8 cellular contexts compared by ENCODE assay signal in genomic region chr19:49766938-49767315, GRCh38. TPM values are rescaled to one million over a fixed set of nuclear protein-coding genes. Genes with fewer than 3 reads are reported as not detected.
DNase-seq lines count a peak whose midpoint lies in the region; ATAC-seq, FAIRE-seq and TF ChIP-seq lines count a peak whose summit lies in the region.

AP2A1 (plus strand) TSS chr19:49767001; CDS start chr19:49767134, 133 bp downstream.

- H3K79me2 ChIP-seq in H9 (ENCODE audit: insufficient read depth, low read length): peaks cover 4% of the 10 kb centered on the region; the same call in 1 of the 2 replicates

- FAIRE-seq in GM12891 (lab: Jason Lieb, UNC): no peak

- no CpG with 5 or more reads among the region's 39 CpGs for WGBS in H9 (ENCODE audit: extremely low coverage, insufficient read length, low lambda C conversion rate)
- 0% methylated on average over 1 to 4 of the region's 39 CpGs for WGBS in gastroesophageal sphincter (ENCODE audit: low coverage in 1 of 2), 2 donors

- H3K56ac ChIP-seq in H9 (ENCODE audit: insufficient read length, low read depth, low read length): no peak within 1 kb of the TSS

- H2BK120ac ChIP-seq in H9 (ENCODE audit: low read depth, low read length, poor library complexity, severe bottlenecking): peak within 1 kb of the TSS; percentile 99

- H3K79me1 ChIP-seq in H9 (ENCODE audit: insufficient read depth, low read depth, low read length, poor library complexity, severe bottlenecking): peaks cover 7% of the 10 kb centered on the region

- intact Hi-C loops in posterior vena cava (cut with DNase I): loop anchor here (5.0 kb wide), 2 partner anchors 35 to 40 kb away; no protein-coding TSS in a partner anchor

- peak within 1 kb of the TSS; percentile 100 for H3K27ac ChIP-seq in H9 (ENCODE audit: insufficient read length, low read depth, low read length)
- peak within 1 kb of the TSS; percentile 79 for H3K27ac ChIP-seq in VCaP
- peak within 1 kb of the TSS; percentile 85 to 93 (median 91) for H3K27ac ChIP-seq in gastroesophageal sphincter

- DNase-seq in H9: no peak
- no peak for DNase-seq in posterior vena cava (ENCODE audit: low spot score)
- no peak for DNase-seq in GM12891 (ENCODE audit: insufficient read length, low spot score)
- no peak for DNase-seq in NCI-H226
- no peak for DNase-seq in NCI-H748 (lab: John Stamatoyannopoulos, UW; ENCODE audit: unreplicated experiment)
- no peak for DNase-seq in central memory CD4-positive, alpha-beta T cell

- peak within 1 kb of the TSS; percentile 99 to 100 (median 100) for H3K27ac Mint-ChIP-seq in H9

- H3K14ac ChIP-seq in H9 (ENCODE audit: insufficient read depth, low read length): peak within 1 kb of the TSS; percentile 77

- peak within 1 kb of the TSS; percentile 72 to 90 for H3K4me3 ChIP-seq in gastroesophageal sphincter

- H3K4me1 ChIP-seq in H9 (ENCODE audit: insufficient read depth, low read length) (no peaks in the 10 kb centered on the region), gastroesophageal sphincter (peaks cover 3 to 50% (median 21%) of the 10 kb centered on the region in 3 donors)

- no peak for ATAC-seq in gastroesophageal sphincter

- H3K36me3 ChIP-seq in gastroesophageal sphincter: peaks cover 0 to 6% of the 10 kb centered on the region in 2 donors

- H2BK5ac ChIP-seq in H9 (ENCODE audit: insufficient read length, low read length): peak within 1 kb of the TSS; percentile 73

- no peak within 1 kb of the TSS for H3K23ac ChIP-seq in H9 (ENCODE audit: insufficient read length, low read depth, low read length)

- no peak within 1 kb of the TSS for H2AFZ ChIP-seq in H9 (ENCODE audit: low read length)

- H2AK5ac ChIP-seq in H9 (ENCODE audit: insufficient read length, low read length): no peak within 1 kb of the TSS

- peak within 1 kb of the TSS; percentile 91 for H3T11ph ChIP-seq in H9 (ENCODE audit: low read length)

- no peak within 1 kb of the TSS for H4K8ac ChIP-seq in H9 (replicated peaks; ENCODE audit: insufficient read length, low read depth, low read length)

- H3K27me3 ChIP-seq in H9 (ENCODE audit: insufficient read depth, low read length): no peaks in the 10 kb centered on the region
- no peaks in the 10 kb centered on the region for H3K27me3 ChIP-seq in gastroesophageal sphincter

- H3K9me3 ChIP-seq in H9 (ENCODE audit: control insufficient read depth, low read depth, low read length) (no peaks in the 10 kb centered on the region), gastroesophageal sphincter (no peaks in the 10 kb centered on the region)

- H2BK20ac ChIP-seq in H9 (ENCODE audit: low read depth, low read length, poor library complexity, severe bottlenecking): no peak within 1 kb of the TSS

- H4K20me1 ChIP-seq in H9 (ENCODE audit: control insufficient read depth, insufficient read depth, insufficient read length): no peaks in the 10 kb centered on the region

- H3K9me3 Mint-ChIP-seq in H9: no peaks in the 10 kb centered on the region

- peak within 1 kb of the TSS; percentile 82; the same call in 1 of the 2 replicates for H3K4ac ChIP-seq in H9 (ENCODE audit: low read depth, low read length)

- TF ChIP-seq CTCF in H9 (conservative IDR thresholded peaks at IDR 0.05) (no peak), VCaP (conservative IDR thresholded peaks at IDR 0.05) (no peak), gastroesophageal sphincter (IDR thresholded peaks at IDR 0.05) (no peak)

- TF ChIP-seq EP300 in gastroesophageal sphincter (IDR thresholded peaks at IDR 0.05): no peak

- peaks cover 0 to 4% (median 2%) of the 10 kb centered on the region in 3 experiments; a peak in 3 of 7 replicates for H3K36me3 Mint-ChIP-seq in H9 (ENCODE audit: insufficient read depth in 1 of 3, low read depth in 3 of 3)

- H3K4me1 Mint-ChIP-seq in H9: peaks cover 19 to 27% of the 10 kb centered on the region in 2 experiments

- peak within 1 kb of the TSS; percentile 94 to 95 for H3K4me3 Mint-ChIP-seq in H9

- no peaks in the 10 kb centered on the region; the same call in 1 of the 2 replicates for H3K27me3 Mint-ChIP-seq in H9 (ENCODE audit: low read depth)

- TF ChIP-seq POLR2A in gastroesophageal sphincter (IDR thresholded peaks at IDR 0.05): peak; percentile 40 to 54
- no peak for TF ChIP-seq POLR2A in GM12891 (IDR thresholded peaks at IDR 0.05; ENCODE audit: low read depth, low read length)

- peaks cover 12% of the 10 kb centered on the region for H3K23me2 ChIP-seq in H9 (ENCODE audit: insufficient read length, low read depth, low read length, poor library complexity, severe bottlenecking)

- H3K18ac ChIP-seq in H9 (ENCODE audit: insufficient read length, low read depth, low read length): peak within 1 kb of the TSS; percentile 93

- peak within 1 kb of the TSS; percentile 87 for H4K5ac ChIP-seq in H9 (ENCODE audit: insufficient read length, low read depth, low read length)

- no peak within 1 kb of the TSS for H2BK12ac ChIP-seq in H9 (ENCODE audit: insufficient read length, low read depth, low read length)

- H3K4me2 ChIP-seq in H9 (ENCODE audit: insufficient read depth, insufficient read length, low read length): peak within 1 kb of the TSS; percentile 88

- H2BK15ac ChIP-seq in H9 (ENCODE audit: low read depth, low read length): no peak within 1 kb of the TSS

- H3K9ac ChIP-seq in H9 (ENCODE audit: extremely low read depth, insufficient read length, low read length): peak within 1 kb of the TSS; percentile 89

- no peak within 1 kb of the TSS for H4K91ac ChIP-seq in H9 (ENCODE audit: insufficient read length, low read depth, low read length)

TF ChIP-seq in GM12891, 5 proteins besides CTCF, POLR2A, EP300 and RAD21:
- no peak for TF ChIP-seq POLR2AphosphoS5 (IDR thresholded peaks at IDR 0.05; ENCODE audit: low read depth, low read length)
- no peak for TF ChIP-seq POU2F2 (IDR thresholded peaks at IDR 0.05; ENCODE audit: low read depth, low read length)
- TF ChIP-seq TAF1 (IDR thresholded peaks at IDR 0.05; ENCODE audit: low read depth, low read length): no peak
- no peak for TF ChIP-seq SPI1 (IDR thresholded peaks at IDR 0.05; ENCODE audit: low read depth, low read length)
- TF ChIP-seq PAX5 (IDR thresholded peaks at IDR 0.05; ENCODE audit: insufficient read depth, low read length, severe bottlenecking): no peak
TF ChIP-seq in GM12891: peak in this region for 0.

RNA-seq across cellular contexts. Expression of gene AP2A1, which starts in this region (rescaled TPM):
- total RNA-seq in H9 (2021) (108 and 109 TPM in 2 replicates), gastroesophageal sphincter (100 to 1,000 TPM in 1 of 4 donors, 10 to 100 TPM in 3; 69.9 to 103 (median 76.1) TPM), posterior vena cava (10 to 100 TPM; 81.7 to 88.1 TPM)
- polyA plus RNA-seq in GM12891 (2012; ENCODE audit: low read depth, missing spikeins): 55.1 TPM
